8 cellular contexts compared by ENCODE assay signal in genomic region chr6:154229796-154230195, GRCh38.
DNase-seq lines count a peak whose midpoint lies in the region; ATAC-seq and TF ChIP-seq lines count a peak whose summit lies in the region.

No MANE protein-coding gene starts in this region.

- H3K27me3 Mint-ChIP-seq in T-helper 17 cell = no peaks in the 10 kb centered on the region

- peak overlapping the region; percentile 92 for H3K4me3 Mint-ChIP-seq in T-helper 17 cell

- H3K9me3 ChIP-seq in T-helper 17 cell (ENCODE audit: control insufficient read depth, low read length, poor library complexity, severe bottlenecking) (no peaks in the 10 kb centered on the region), neutrophil (no peaks in the 10 kb centered on the region)

- peaks cover 7 to 18% of the 10 kb centered on the region in 2 experiments for H3K4me1 ChIP-seq in neutrophil (ENCODE audit: control insufficient read depth in 1 of 2, insufficient read depth in 1 of 2, low read depth in 1 of 2, low read length in 1 of 2)

- no peaks in the 10 kb centered on the region for H3K27me3 ChIP-seq in neutrophil

- peak overlapping the region; percentile 17 for H3K27ac ChIP-seq in neutrophil

- peaks cover 8% of the 10 kb centered on the region for H3K36me3 ChIP-seq in neutrophil

- ATAC-seq in GM18511 (IDR thresholded peaks at IDR 0.05; ENCODE audit: unreplicated experiment) (peak; percentile 47), HG02763 (IDR thresholded peaks at IDR 0.05; ENCODE audit: unreplicated experiment) (peak; percentile 51), T-helper 17 cell (peak; percentile 64)

- no peak for TF ChIP-seq CTCF in neutrophil (IDR thresholded peaks at IDR 0.05)

- DNase-seq in T-helper 17 cell (no peak), NCI-H345 (lab: John Stamatoyannopoulos, UW) (no peak), GF-D8 (lab: John Stamatoyannopoulos, UW) (no peak), NCI-H1417 (lab: John Stamatoyannopoulos, UW) (no peak), DMS114 treated with DMSO at 0.1 percent for 48 hours (lab: John Stamatoyannopoulos, UW; ENCODE audit: unreplicated experiment) (no peak)

- H3K4me1 Mint-ChIP-seq in T-helper 17 cell = peaks cover 61% of the 10 kb centered on the region

- peak overlapping the region; percentile 98 for H3K27ac Mint-ChIP-seq in T-helper 17 cell

- peaks cover 3% of the 10 kb centered on the region for H3K36me3 Mint-ChIP-seq in T-helper 17 cell (ENCODE audit: low read depth)

- H3K4me3 ChIP-seq in neutrophil (ENCODE audit: low read depth in 1 of 2, low read length in 1 of 2) = no peak overlapping the region
